ENCODE assay signal across 29 cellular contexts in genomic region chr5:79577693-79578092, GRCh38.
"Had no signal": no experiment of that assay in that cellular context is flagged by ENCODE, and none has a peak within 500 bp of the region (broad histone marks: within the 10 kb centered on the region; RNA-seq: fewer than 3 reads in every experiment).

No MANE protein-coding gene starts in this region.

- H3K36me3 Mint-ChIP-seq: memory B cell; mesothelial cell of epicardium; stimulated activated effector memory CD8-positive, alpha-beta T cell treated with anti-CD3 and anti-CD28 coated beads, Interleukin-12 subunit alpha, Interleukin-12 subunit beta, amount 100 ng/mL, for 72 hours had no signal

- DNase-seq: effector memory CD8-positive, alpha-beta T cell; foreskin fibroblast; heart left ventricle; kidney; mucosa of descending colon; naive B cell; stimulated activated CD4-positive, alpha-beta T cell treated with anti-CD3 and anti-CD28 coated beads, Interleukin-2, amount 100 ng/mL, for 24 hours; stimulated activated CD4-positive, alpha-beta T cell treated with anti-CD3 and anti-CD28 coated beads, Interleukin-4, amount 100 ng/mL, for 24 hours; stimulated activated naive CD4-positive, alpha-beta T cell treated with Interleukin-2 at 50 U/mL for 16 hours; stomach; thyroid gland; trophoblast cell had no signal

- H3K4me1 Mint-ChIP-seq: memory B cell; mesothelial cell of epicardium; naive B cell; stimulated activated effector memory CD8-positive, alpha-beta T cell treated with anti-CD3 and anti-CD28 coated beads, Interleukin-12 subunit alpha, Interleukin-12 subunit beta, amount 100 ng/mL, for 72 hours had no signal

- ATAC-seq: effector memory CD8-positive, alpha-beta T cell; esophagus mucosa; gastroesophageal sphincter; heart left ventricle; left lobe of liver; mucosa of descending colon; natural killer cell treated with Interleukin-12 subunit alpha and Interleukin-12 subunit beta and Interleukin-15 and Interleukin-18, amount 100 ng/mL, for 72 hours; sciatic nerve; stimulated activated effector memory CD8-positive, alpha-beta T cell treated with anti-CD3 and anti-CD28 coated beads, Interleukin-12 subunit alpha, Interleukin-12 subunit beta, amount 100 ng/mL, for 72 hours had no signal

- H3K36me3 ChIP-seq: gastroesophageal sphincter, heart left ventricle, right atrium auricular region, stomach, thyroid gland, vagina had no signal

- H3K4me1 ChIP-seq: gastroesophageal sphincter, parathyroid adenoma, right atrium auricular region, stomach, thyroid gland, vagina had no signal

- H3K79me2 ChIP-seq: hepatocyte, parathyroid adenoma had no signal

- H3K27ac Mint-ChIP-seq: effector memory CD8-positive, alpha-beta T cell; memory B cell; mesothelial cell of epicardium; naive B cell; progenitor cell of endocrine pancreas; stimulated activated effector memory CD8-positive, alpha-beta T cell treated with anti-CD3 and anti-CD28 coated beads, Interleukin-12 subunit alpha, Interleukin-12 subunit beta, amount 100 ng/mL, for 72 hours had no signal

- FAIRE-seq: endometrium, kidney had no signal

- H3K27me3 ChIP-seq: gastroesophageal sphincter, heart left ventricle, hepatocyte, right atrium auricular region, stomach, thyroid gland, vagina had no signal

- H3K27ac ChIP-seq: coronary artery, gastroesophageal sphincter, hepatocyte, parathyroid adenoma, right atrium auricular region, stomach, thyroid gland, vagina had no signal

- H3K9ac ChIP-seq: parathyroid adenoma had no signal

- H2AFZ ChIP-seq: hepatocyte, parathyroid adenoma had no signal

- H3K4me3 Mint-ChIP-seq: effector memory CD8-positive, alpha-beta T cell; memory B cell; mesothelial cell of epicardium; naive B cell; natural killer cell treated with Interleukin-12 subunit alpha and Interleukin-12 subunit beta and Interleukin-15 and Interleukin-18, amount 100 ng/mL, for 72 hours; neural crest cell; stimulated activated effector memory CD8-positive, alpha-beta T cell treated with anti-CD3 and anti-CD28 coated beads, Interleukin-12 subunit alpha, Interleukin-12 subunit beta, amount 100 ng/mL, for 72 hours had no signal

- H3K4me2 ChIP-seq: hepatocyte had no signal

- H3K27me3 Mint-ChIP-seq: progenitor cell of endocrine pancreas had no signal

- H3K9me3 ChIP-seq: mucosa of descending colon, right atrium auricular region, thyroid gland, vagina had no signal

- H3K9me3 Mint-ChIP-seq: effector memory CD8-positive, alpha-beta T cell; stimulated activated effector memory CD8-positive, alpha-beta T cell treated with anti-CD3 and anti-CD28 coated beads, Interleukin-12 subunit alpha, Interleukin-12 subunit beta, amount 100 ng/mL, for 72 hours had no signal

- H3K4me3 ChIP-seq: coronary artery, gastroesophageal sphincter, heart left ventricle, hepatocyte, lung, mucosa of descending colon, right atrium auricular region, stomach, thyroid gland, vagina had no signal
